ENCODE assay signal across 28 cellular contexts in genomic region chr12:69425417-69425816, GRCh38.
"Had no signal": no experiment of that assay in that cellular context is flagged by ENCODE, and none has a peak within 500 bp of the region (broad histone marks: within the 10 kb centered on the region; RNA-seq: fewer than 3 reads in every experiment).

No MANE protein-coding gene starts in this region.

- H3K27ac ChIP-seq: adrenal gland, body of pancreas, colonic mucosa, gastrocnemius medialis, ovary, skin epidermis, thoracic aorta, uterus had no signal

- H3K27me3 ChIP-seq: adrenal gland, body of pancreas, colonic mucosa, gastrocnemius medialis, ovary, uterus had no signal

- ATAC-seq: activated T-cell treated with anti-CD3 and anti-CD28 coated beads, Interleukin-2, amount 50 U/mL, for 4 hours; activated T-helper 17 cell treated with anti-CD3 and anti-CD28 coated beads, Interleukin-2, amount 50 U/mL, for 72 hours; body of pancreas; gastrocnemius medialis; left ventricle myocardium superior; mucosa of descending colon; sciatic nerve had no signal

- H3K4me3 Mint-ChIP-seq: activated T-cell treated with anti-CD3 and anti-CD28 coated beads, Interleukin-2, amount 50 U/mL, for 4 hours; activated T-helper 17 cell treated with anti-CD3 and anti-CD28 coated beads, Interleukin-2, amount 50 U/mL, for 72 hours; nephron progenitor cell; stimulated activated naive CD8-positive, alpha-beta T cell treated with anti-CD3 and anti-CD28 coated beads, Interleukin-15, Interleukin-2, amounts not matched to agents 100 ng/mL and 50 ng/mL, for 24 hours; type B pancreatic cell had no signal

- H3K27ac Mint-ChIP-seq: activated T-helper 17 cell treated with anti-CD3 and anti-CD28 coated beads, Interleukin-2, amount 50 U/mL, for 72 hours; nephron progenitor cell; progenitor cell of endocrine pancreas; stimulated activated naive CD8-positive, alpha-beta T cell treated with anti-CD3 and anti-CD28 coated beads, Interleukin-15, Interleukin-2, amounts not matched to agents 100 ng/mL and 50 ng/mL, for 24 hours; type B pancreatic cell had no signal

- H3K36me3 ChIP-seq: adrenal gland, colonic mucosa, gastrocnemius medialis, ovary, thoracic aorta, uterus had no signal

- DNase-seq: activated CD4-positive, alpha-beta T cell treated with anti-CD3 and anti-CD28 coated beads for 4 hours; activated CD4-positive, alpha-beta T cell treated with anti-CD3 and anti-CD28 coated beads, Interleukin-2, amount 50 U/mL, for 4 hours; activated gamma-delta T cell treated with Interleukin-2 at 50 U/mL for 16 hours; activated naive CD4-positive, alpha-beta T cell treated with anti-CD3 and anti-CD28 coated beads, Interleukin-2, amount 50 U/mL, for 16 hours; activated T-cell treated with anti-CD3 and anti-CD28 coated beads, Interleukin-2, amount 50 U/mL, for 4 hours; adrenal gland; aorta; body of pancreas; cerebellar nuclear complex; colonic mucosa; effector CD8-positive, alpha-beta T cell; gastrocnemius medialis; glutamatergic neuron; left ventricle myocardium superior; mucosa of descending colon; nephron progenitor cell; ovary; retina; stimulated activated CD4-positive, alpha-beta T cell treated with anti-CD3 and anti-CD28 coated beads, Interleukin-12 subunit alpha, Interleukin-12 subunit beta, amount 100 ng/mL, for 4 hours; stimulated activated CD4-positive, alpha-beta T cell treated with anti-CD3 and anti-CD28 coated beads, Interleukin-4, amount 100 ng/mL, for 1 hour; uterus had no signal

- H3K4me1 Mint-ChIP-seq: activated T-helper 17 cell treated with anti-CD3 and anti-CD28 coated beads, Interleukin-2, amount 50 U/mL, for 72 hours had no signal

- H3K27me3 Mint-ChIP-seq: activated T-helper 17 cell treated with anti-CD3 and anti-CD28 coated beads, Interleukin-2, amount 50 U/mL, for 72 hours; progenitor cell of endocrine pancreas; stimulated activated naive CD8-positive, alpha-beta T cell treated with anti-CD3 and anti-CD28 coated beads, Interleukin-15, Interleukin-2, amounts not matched to agents 100 ng/mL and 50 ng/mL, for 24 hours; type B pancreatic cell had no signal

- H3K36me3 Mint-ChIP-seq: type B pancreatic cell had no signal

- H3K9me3 ChIP-seq: adrenal gland, body of pancreas, colonic mucosa, gastrocnemius medialis, mucosa of descending colon, ovary, thoracic aorta, uterus had no signal

- H3K4me3 ChIP-seq: adrenal gland, body of pancreas, colonic mucosa, gastrocnemius medialis, mucosa of descending colon, ovary, skin epidermis, thoracic aorta, uterus had no signal

- H3K9me3 Mint-ChIP-seq: activated T-cell treated with anti-CD3 and anti-CD28 coated beads, Interleukin-2, amount 50 U/mL, for 4 hours; activated T-helper 17 cell treated with anti-CD3 and anti-CD28 coated beads, Interleukin-2, amount 50 U/mL, for 72 hours; nephron progenitor cell; stimulated activated naive CD8-positive, alpha-beta T cell treated with anti-CD3 and anti-CD28 coated beads, Interleukin-15, Interleukin-2, amounts not matched to agents 100 ng/mL and 50 ng/mL, for 24 hours; type B pancreatic cell had no signal

- H3K4me1 ChIP-seq: adrenal gland, body of pancreas, colonic mucosa, uterus had no signal
